1 cellular context compared by ENCODE assay signal in the genomic region with DNA sequence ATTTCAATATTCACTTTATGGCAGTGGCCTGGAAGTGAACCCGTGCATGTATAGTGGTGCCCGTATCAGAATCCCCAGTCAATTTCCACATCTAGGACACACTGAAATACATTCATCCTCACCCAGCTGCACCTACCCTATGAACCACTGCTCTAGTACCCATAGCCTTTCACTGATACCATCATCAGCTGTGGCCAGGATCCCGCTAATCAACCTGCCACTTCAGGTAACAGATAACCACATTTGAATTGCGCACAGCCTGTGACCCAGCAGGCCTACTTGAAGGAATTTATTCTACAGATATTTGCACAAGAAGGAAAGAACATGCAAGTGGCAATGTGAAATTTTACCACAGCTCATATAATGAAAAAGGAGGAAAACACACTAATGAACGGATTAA.
TF ChIP-seq lines count a peak whose summit lies in the region.

No MANE protein-coding gene starts in this region.

TF ChIP-seq in HCT116, 20 proteins besides CTCF, POLR2A, EP300 and RAD21 (continued from another document):
- TF ChIP-seq SIN3A (IDR thresholded peaks at IDR 0.05; ENCODE audit: low read depth) (no peak), TCF7L2 (IDR thresholded peaks at IDR 0.05; ENCODE audit: borderline replicate concordance, extremely low read depth, insufficient read depth, insufficient read length) (no peak), ELF1 (IDR thresholded peaks at IDR 0.05; ENCODE audit: borderline replicate concordance, low read depth) (no peak), CEBPB (IDR thresholded peaks at IDR 0.05; ENCODE audit: low read depth) (no peak)
